ENCODE assay signal across 1 cellular context in genomic region chr17:35816723-35817122, GRCh38.
TF ChIP-seq lines count a peak whose summit lies in the region.

No MANE protein-coding gene starts in this region.

TF ChIP-seq in IMR-90, 13 proteins besides CTCF, POLR2A, EP300 and RAD21:
- TF ChIP-seq MAZ (IDR thresholded peaks at IDR 0.05; ENCODE audit: borderline replicate concordance, low read depth, low read length) (no peak), MXI1 (IDR thresholded peaks at IDR 0.05; ENCODE audit: borderline replicate concordance, low read depth, low read length) (no peak), CHD1 (IDR thresholded peaks at IDR 0.05; ENCODE audit: low read depth, low read length) (no peak), SMC3 (IDR thresholded peaks at IDR 0.05; ENCODE audit: low read depth, low read length) (no peak), MAFK (IDR thresholded peaks at IDR 0.05; ENCODE audit: low read depth, low read length) (no peak), NFE2L2 (IDR thresholded peaks at IDR 0.05; ENCODE audit: low read depth, low read length) (no peak), CEBPB (IDR thresholded peaks at IDR 0.05; ENCODE audit: low read depth, low read length) (no peak), FOS (IDR thresholded peaks at IDR 0.05; ENCODE audit: low read depth, low read length) (no peak), ELK1 (IDR thresholded peaks at IDR 0.05; ENCODE audit: borderline replicate concordance, low read depth, low read length) (no peak), RFX5 (IDR thresholded peaks at IDR 0.05; ENCODE audit: low read depth, low read length) (no peak), BHLHE40 (IDR thresholded peaks at IDR 0.05; ENCODE audit: low read depth, low read length) (no peak), USF2 (IDR thresholded peaks at IDR 0.05; ENCODE audit: low read depth, low read length) (no peak)
